19 cellular contexts compared by ENCODE assay signal in genomic region chr20:52748235-52748950, GRCh38.
DNase-seq lines count a peak whose midpoint lies in the region; ATAC-seq and TF ChIP-seq lines count a peak whose summit lies in the region.
"Had no signal": no experiment of that assay in that cellular context is flagged by ENCODE, and none has a peak within 500 bp of the region (broad histone marks: within the 10 kb centered on the region; RNA-seq: fewer than 3 reads in every experiment).

No MANE protein-coding gene starts in this region.

- no peak overlapping the region for H3K4me3 ChIP-seq in fibroblast of villous mesenchyme (ENCODE audit: low read depth, low read length)
- no peak overlapping the region for H3K4me3 ChIP-seq in neuronal stem cell (ENCODE audit: low read length in 2 of 2)
- H3K4me3 ChIP-seq in ascending aorta = no peak overlapping the region
- H3K4me3 ChIP-seq: lung had no signal

- no peaks in the 10 kb centered on the region for H3K9me3 ChIP-seq in neuronal stem cell (replicated peaks in 1 of 2; ENCODE audit: control insufficient read depth in 2 of 2, insufficient read depth in 1 of 2, low read depth in 1 of 2, low read length in 2 of 2)
- H3K9me3 ChIP-seq in ascending aorta = no peaks in the 10 kb centered on the region

- no peak overlapping the region for H2AFZ ChIP-seq in neuronal stem cell (ENCODE audit: low read length)

- H3K23ac ChIP-seq in neuronal stem cell (ENCODE audit: low read depth, low read length, poor library complexity) = no peak overlapping the region

- H3K4me1 ChIP-seq in neuronal stem cell (ENCODE audit: control insufficient read depth in 2 of 2, insufficient read depth in 1 of 2, low read depth in 1 of 2, low read length in 2 of 2) (peaks cover 0 to 4% of the 10 kb centered on the region in 2 donors), ascending aorta (no peaks in the 10 kb centered on the region)

- DNase-seq in AG08395 (ENCODE audit: low spot score) (peak; percentile 24), NCI-H446 treated with DMSO at 0.1 percent for 48 hours (lab: John Stamatoyannopoulos, UW) (peak; percentile 95), fibroblast of villous mesenchyme (ENCODE audit: low read depth) (peak; percentile 9), neuronal stem cell (ENCODE audit: low spot score) (no peak), ascending aorta (ENCODE audit: low spot score in 2 of 2) (no peak), mesenteric fat pad (ENCODE audit: low spot score) (no peak)
- DNase-seq: activated CD4-positive, alpha-beta T cell treated with anti-CD3 and anti-CD28 coated beads for 36 hours; activated gamma-delta T cell; CD4-positive, alpha-beta memory T cell; foreskin melanocyte; naive B cell; NCI-H1930; NCI-H510A; OCI-M1; trophoblast cell had no signal

- no peak overlapping the region for H2BK15ac ChIP-seq in neuronal stem cell (ENCODE audit: low read length)

- no peak overlapping the region for H3K14ac ChIP-seq in neuronal stem cell (ENCODE audit: low read length)

- no peak overlapping the region for H2BK5ac ChIP-seq in neuronal stem cell (ENCODE audit: low read length)

- H3K27ac ChIP-seq in neuronal stem cell (replicated peaks; ENCODE audit: low read length) = no peak overlapping the region
- no peak overlapping the region for H3K27ac ChIP-seq in ascending aorta

- H3K4me2 ChIP-seq in neuronal stem cell (ENCODE audit: insufficient read depth, low read length, poor library complexity, severe bottlenecking) = no peak overlapping the region

- H3K27me3 ChIP-seq in neuronal stem cell (ENCODE audit: control insufficient read depth in 3 of 3, insufficient read depth in 3 of 3, low read depth in 1 of 3, low read length in 3 of 3) = no peaks in the 10 kb centered on the region
- no peaks in the 10 kb centered on the region for H3K27me3 ChIP-seq in ascending aorta

- H2BK12ac ChIP-seq in neuronal stem cell (ENCODE audit: low read length) = no peak overlapping the region

- TF ChIP-seq CTCF in fibroblast of villous mesenchyme (IDR thresholded peaks at IDR 0.05; ENCODE audit: insufficient read depth, low read depth, low read length) = no peak
- TF ChIP-seq CTCF in ascending aorta (IDR thresholded peaks at IDR 0.05) = no peak

- H3K4ac ChIP-seq in neuronal stem cell (ENCODE audit: low read length) = no peak overlapping the region

- H4K91ac ChIP-seq in neuronal stem cell (ENCODE audit: low read depth, low read length, poor library complexity) = no peak overlapping the region

- H2BK120ac ChIP-seq in neuronal stem cell (ENCODE audit: low read depth, low read length) = no peak overlapping the region

- ATAC-seq in GM18858 (IDR thresholded peaks at IDR 0.05; ENCODE audit: unreplicated experiment) = no peak
- ATAC-seq in HG02798 (IDR thresholded peaks at IDR 0.05; ENCODE audit: poor library complexity, unreplicated experiment) = no peak
- ATAC-seq: activated CD4-positive, alpha-beta T cell treated with anti-CD3 and anti-CD28 coated beads for 36 hours; stimulated activated memory B cell treated with anti-CD40 and anti-IgM and Interleukin-4, amounts not matched to agents 10 μg/mL and 1 μg/mL and 100 μg/mL, for 72 hours had no signal

- WGBS in neuronal stem cell (ENCODE audit: extremely low coverage in 2 of 2, insufficient read length in 2 of 2, insufficient replicate concordance in 1 of 2), 2 donors = no CpG with 5 or more reads among the region's 13 CpGs

- H3K18ac ChIP-seq in neuronal stem cell (ENCODE audit: low read length) = peak overlapping the region; percentile 67

- intact Hi-C loops in ascending aorta (cut with DNase I) = no loop called here

- H2AK5ac ChIP-seq in neuronal stem cell (ENCODE audit: low read depth, low read length) = no peak overlapping the region

- H4K8ac ChIP-seq in neuronal stem cell (ENCODE audit: low read depth, low read length) = no peak overlapping the region

- H3K79me1 ChIP-seq in neuronal stem cell (ENCODE audit: low read depth, low read length) = no peaks in the 10 kb centered on the region

- H3K36me3 ChIP-seq in neuronal stem cell (replicated peaks in 1 of 2; ENCODE audit: control insufficient read depth in 2 of 2, insufficient read depth in 2 of 2, low read length in 2 of 2) (no peaks in the 10 kb centered on the region), ascending aorta (no peaks in the 10 kb centered on the region)

- no peak overlapping the region for H3K9ac ChIP-seq in neuronal stem cell (ENCODE audit: low read depth, low read length, poor library complexity)

Comparison
In these comparisons a context has a peak if more than half of its experiments do, and no peak if none do; other contexts are left out.
1. DNase-seq: peak in AG08395 (single experiment), NCI-H446 treated with DMSO at 0.1 percent for 48 hours (single experiment) and fibroblast of villous mesenchyme (single experiment); none in neuronal stem cell (single experiment), ascending aorta (0 of 2) and mesenteric fat pad (single experiment).